Comparison of ENCODE assay signal across 28 cellular contexts in genomic region chr3:165669502-165669901, GRCh38.
A peak's percentile ranks its signal among the peaks of the same experiment; 100 is the strongest.
DNase-seq lines count a peak whose midpoint lies in the region; ATAC-seq, FAIRE-seq and TF ChIP-seq lines count a peak whose summit lies in the region.
"Had no signal": no experiment of that assay in that cellular context is flagged by ENCODE, and none has a peak within 500 bp of the region (broad histone marks: within the 10 kb centered on the region; RNA-seq: fewer than 3 reads in every experiment).

No MANE protein-coding gene starts in this region.

- no peak for TF ChIP-seq EP300 in gastroesophageal sphincter (IDR thresholded peaks at IDR 0.05)
- TF ChIP-seq EP300 in sigmoid colon (IDR thresholded peaks at IDR 0.05): peak in 1 of 4 donors; percentile 17

- TF ChIP-seq POLR2A in gastroesophageal sphincter (IDR thresholded peaks at IDR 0.05) (no peak), sigmoid colon (IDR thresholded peaks at IDR 0.05) (no peak)

- peaks cover under 1% of the 10 kb centered on the region for H3K9me3 Mint-ChIP-seq in astrocyte (ENCODE audit: unreplicated experiment)

- H3K27me3 Mint-ChIP-seq in astrocyte (ENCODE audit: low read depth, unreplicated experiment): no peaks in the 10 kb centered on the region
- H3K27me3 Mint-ChIP-seq: activated CD8-positive, alpha-beta T cell treated with anti-CD3 and anti-CD28 coated beads for 36 hours had no signal

- no peaks in the 10 kb centered on the region for H3K79me2 ChIP-seq in astrocyte (ENCODE audit: insufficient read depth, low read length)

- H3K9ac ChIP-seq in astrocyte (ENCODE audit: low read length): no peak overlapping the region

- peak overlapping the region; percentile 27 for H3K4me2 ChIP-seq in astrocyte (ENCODE audit: low read length)

- no peaks in the 10 kb centered on the region for H4K20me1 ChIP-seq in astrocyte (ENCODE audit: insufficient read depth, low read length)

- no peak overlapping the region for H3K4me3 ChIP-seq in astrocyte (ENCODE audit: insufficient read depth, low read depth, low read length)
- H3K4me3 ChIP-seq in gastroesophageal sphincter: no peak overlapping the region
- no peak overlapping the region for H3K4me3 ChIP-seq in sigmoid colon
- H3K4me3 ChIP-seq: spleen, thoracic aorta had no signal

- DNase-seq in HTR-8/SVneo (ENCODE audit: insufficient read length, low spot score): peak; percentile 4
- peak; percentile 28 for DNase-seq in astrocyte (ENCODE audit: low read depth)
- no peak for DNase-seq in sigmoid colon
- no peak for DNase-seq in hippocampal formation (lab: John Stamatoyannopoulos, UW)
- DNase-seq in H4 (ENCODE audit: low spot score): no peak
- DNase-seq in foreskin melanocyte: no peak
- DNase-seq: activated CD8-positive, alpha-beta T cell treated with anti-CD3 and anti-CD28 coated beads for 36 hours; activated gamma-delta T cell; activated T-cell treated with anti-CD3 and anti-CD28 coated beads for 4 hours; effector CD8-positive, alpha-beta T cell; erythroblast; mammary epithelial cell; MM.1S; NCI-H1417 treated with DMSO at 0.1 percent for 48 hours; NCI-H2081 treated with DMSO at 0.1 percent for 48 hours; OCI-M1; Right ventricle myocardium superior; spleen; stimulated activated CD4-positive, alpha-beta T cell treated with anti-CD3 and anti-CD28 coated beads, Interleukin-4, amount 100 ng/mL, for 24 hours; stimulated activated naive CD4-positive, alpha-beta T cell treated with Interleukin-2 at 50 U/mL for 16 hours; T-helper 9 cell had no signal

- ATAC-seq in gastroesophageal sphincter: no peak
- ATAC-seq in GM21786 (IDR thresholded peaks at IDR 0.05; ENCODE audit: unreplicated experiment): no peak
- ATAC-seq: activated CD4-positive, CD25-positive, alpha-beta regulatory T cell treated with anti-CD3 and anti-CD28 coated beads, Interleukin-2, amount 50 U/mL, for 24 hours; activated CD8-positive, alpha-beta T cell treated with anti-CD3 and anti-CD28 coated beads for 36 hours; HCT116 had no signal

- H3K4me1 ChIP-seq in astrocyte (ENCODE audit: insufficient read depth, low read length): peaks cover 3% of the 10 kb centered on the region
- peaks cover 0 to 19% (median 5%) of the 10 kb centered on the region in 3 donors for H3K4me1 ChIP-seq in gastroesophageal sphincter
- peaks cover 0 to 44% (median 32%) of the 10 kb centered on the region in 4 donors for H3K4me1 ChIP-seq in sigmoid colon
- H3K4me1 ChIP-seq: spleen had no signal

- H3K4me1 Mint-ChIP-seq in astrocyte (ENCODE audit: low read depth, unreplicated experiment): peaks cover 4% of the 10 kb centered on the region

- H3K36me3 ChIP-seq in astrocyte (ENCODE audit: insufficient read depth, low read length): no peaks in the 10 kb centered on the region
- no peaks in the 10 kb centered on the region for H3K36me3 ChIP-seq in gastroesophageal sphincter
- no peaks in the 10 kb centered on the region for H3K36me3 ChIP-seq in sigmoid colon
- H3K36me3 ChIP-seq: spleen, thoracic aorta had no signal

- H2AFZ ChIP-seq in astrocyte (ENCODE audit: low read depth, low read length): no peak overlapping the region

- H3K36me3 Mint-ChIP-seq in astrocyte (ENCODE audit: low read depth, unreplicated experiment): no peaks in the 10 kb centered on the region

- peaks cover 1% of the 10 kb centered on the region for H3K9me3 ChIP-seq in astrocyte (ENCODE audit: insufficient read depth, low read depth, low read length)
- peaks cover 0 to 7% (median 0%) of the 10 kb centered on the region in 3 donors for H3K9me3 ChIP-seq in gastroesophageal sphincter
- no peaks in the 10 kb centered on the region for H3K9me3 ChIP-seq in sigmoid colon
- H3K9me3 ChIP-seq: thoracic aorta had no signal

- no peak overlapping the region for H3K27ac ChIP-seq in astrocyte (ENCODE audit: low read depth, low read length)
- H3K27ac ChIP-seq in gastroesophageal sphincter: peak overlapping the region; percentile 66 to 70 (median 67)
- H3K27ac ChIP-seq in sigmoid colon: peak overlapping the region; percentile 54 to 64 (median 62)
- H3K27ac ChIP-seq: C4-2B, spleen, thoracic aorta had no signal

- TF ChIP-seq CTCF in astrocyte (IDR thresholded peaks at IDR 0.05; ENCODE audit: insufficient read depth, low read depth, low read length) (no peak), gastroesophageal sphincter (IDR thresholded peaks at IDR 0.05) (no peak), sigmoid colon (IDR thresholded peaks at IDR 0.05) (no peak)

- H3K27me3 ChIP-seq in astrocyte (ENCODE audit: insufficient read depth, low read length) (no peaks in the 10 kb centered on the region), gastroesophageal sphincter (no peaks in the 10 kb centered on the region), sigmoid colon (no peaks in the 10 kb centered on the region)
- H3K27me3 ChIP-seq: spleen had no signal

- FAIRE-seq in HTR-8/SVneo (lab: Jason Lieb, UNC) (no peak), astrocyte (lab: Jason Lieb, UNC) (no peak)
- FAIRE-seq: colon had no signal

- H3K4me3 Mint-ChIP-seq in astrocyte (ENCODE audit: unreplicated experiment): no peak overlapping the region
- H3K4me3 Mint-ChIP-seq: activated CD8-positive, alpha-beta T cell treated with anti-CD3 and anti-CD28 coated beads for 36 hours had no signal

- intact Hi-C loops in sigmoid colon (cut with DNase I): no loop called here

- no peak overlapping the region for H3K27ac Mint-ChIP-seq in astrocyte (ENCODE audit: unreplicated experiment)
- H3K27ac Mint-ChIP-seq: activated CD8-positive, alpha-beta T cell treated with anti-CD3 and anti-CD28 coated beads for 36 hours had no signal

Comparison
In these comparisons a context has a peak if more than half of its experiments do, and no peak if none do; other contexts are left out.
1. DNase-seq: peak in HTR-8/SVneo (single experiment) and astrocyte (single experiment); none in sigmoid colon (single experiment), hippocampal formation (0 of 2), H4 (single experiment) and foreskin melanocyte (single experiment).